24 cellular contexts compared by ENCODE assay signal in genomic region chr4:176005766-176006165, GRCh38. TPM values are rescaled to one million over a fixed set of nuclear protein-coding genes. Genes with fewer than 3 reads are reported as not detected.
DNase-seq lines count a peak whose midpoint lies in the region; ATAC-seq, FAIRE-seq and TF ChIP-seq lines count a peak whose summit lies in the region.
"Had no signal": no experiment of that assay in that cellular context is flagged by ENCODE, and none has a peak within 500 bp of the region (broad histone marks: within the 10 kb centered on the region; RNA-seq: fewer than 3 reads in every experiment).

No MANE protein-coding gene starts in this region.

- TF ChIP-seq POLR2A in H1 (IDR thresholded peaks at IDR 0.05; ENCODE audit: control extremely low read depth in 1 of 2, low read depth in 2 of 2, low read length in 2 of 2) (no peak), esophagus muscularis mucosa (IDR thresholded peaks at IDR 0.05; ENCODE audit: low read depth) (no peak), ovary (IDR thresholded peaks at IDR 0.05) (no peak)

- H2BK12ac ChIP-seq in H1 (ENCODE audit: low read depth, low read length) (no peak overlapping the region), neuronal stem cell (ENCODE audit: low read length) (no peak overlapping the region)

- no peak overlapping the region for H3K27ac ChIP-seq in GM23338 (ENCODE audit: low read depth)
- no peak overlapping the region for H3K27ac ChIP-seq in H1 (ENCODE audit: low read depth, low read length)
- no peak overlapping the region for H3K27ac ChIP-seq in neuronal stem cell (replicated peaks; ENCODE audit: low read length)
- H3K27ac ChIP-seq in esophagus muscularis mucosa (replicated peaks in 1 of 4) = no peak overlapping the region
- H3K27ac ChIP-seq in ovary = no peak overlapping the region
- H3K27ac ChIP-seq: 22Rv1; A549; BLaER1 treated with 17β-estradiol and CSF1 and Interleukin-3, amounts not matched to agents 10 nM and 100 nM; C4-2B had no signal

- peaks cover 2% of the 10 kb centered on the region for H3K4me1 ChIP-seq in GM23338 (ENCODE audit: insufficient read depth)
- no peaks in the 10 kb centered on the region; a peak in 1 of 7 replicates for H3K4me1 ChIP-seq in H1 (replicated peaks in 1 of 4; ENCODE audit: control insufficient read depth in 3 of 4, insufficient read depth in 4 of 4, low read length in 3 of 4)
- H3K4me1 ChIP-seq in neuronal stem cell (ENCODE audit: control insufficient read depth in 2 of 2, insufficient read depth in 1 of 2, low read depth in 1 of 2, low read length in 2 of 2) = no peaks in the 10 kb centered on the region
- peaks cover 9 to 25% (median 18%) of the 10 kb centered on the region in 4 donors for H3K4me1 ChIP-seq in esophagus muscularis mucosa
- no peaks in the 10 kb centered on the region for H3K4me1 ChIP-seq in ovary (ENCODE audit: insufficient read depth)
- H3K4me1 ChIP-seq: A549, Caco-2 had no signal

- H2AK5ac ChIP-seq in H1 (ENCODE audit: low read depth, low read length) (no peak overlapping the region), neuronal stem cell (ENCODE audit: low read depth, low read length) (no peak overlapping the region)

- no peaks in the 10 kb centered on the region for H3K79me2 ChIP-seq in GM23338 (replicated peaks; ENCODE audit: insufficient read depth)
- no peaks in the 10 kb centered on the region for H3K79me2 ChIP-seq in H1 (ENCODE audit: control insufficient read depth in 1 of 2, insufficient read depth in 2 of 2, low read length in 2 of 2)

- no peaks in the 10 kb centered on the region for H3K36me3 ChIP-seq in GM23338 (ENCODE audit: insufficient read depth)
- H3K36me3 ChIP-seq in H1 (ENCODE audit: control insufficient read depth in 2 of 4, insufficient read depth in 4 of 4, low read length in 3 of 4) = no peaks in the 10 kb centered on the region
- no peaks in the 10 kb centered on the region for H3K36me3 ChIP-seq in neuronal stem cell (replicated peaks in 1 of 2; ENCODE audit: control insufficient read depth in 2 of 2, insufficient read depth in 2 of 2, low read length in 2 of 2)
- no peaks in the 10 kb centered on the region for H3K36me3 ChIP-seq in esophagus muscularis mucosa
- H3K36me3 ChIP-seq in ovary = no peaks in the 10 kb centered on the region
- H3K36me3 ChIP-seq: BLaER1 treated with 17β-estradiol and CSF1 and Interleukin-3, amounts not matched to agents 10 nM and 100 nM had no signal

- H4K20me1 ChIP-seq in GM23338 (replicated peaks; ENCODE audit: insufficient read depth) (no peaks in the 10 kb centered on the region), H1 (replicated peaks in 1 of 2; ENCODE audit: control insufficient read depth in 1 of 2, insufficient read depth in 2 of 2, low read length in 2 of 2) (no peaks in the 10 kb centered on the region)
- H4K20me1 ChIP-seq: BLaER1 treated with 17β-estradiol and CSF1 and Interleukin-3, amounts not matched to agents 10 nM and 100 nM had no signal

- no peaks in the 10 kb centered on the region for H3K36me3 Mint-ChIP-seq in GM23338 (ENCODE audit: low read depth)
- H3K36me3 Mint-ChIP-seq: CD8-positive, alpha-beta T cell had no signal

- H4K91ac ChIP-seq in H1 (replicated peaks; ENCODE audit: insufficient read length, low read length) = no peak overlapping the region
- no peak overlapping the region for H4K91ac ChIP-seq in neuronal stem cell (ENCODE audit: low read depth, low read length, poor library complexity)

- TF ChIP-seq EP300 in H1 (IDR thresholded peaks at IDR 0.05; ENCODE audit: borderline replicate concordance in 1 of 2, low read depth in 2 of 2, low read length in 2 of 2) (no peak), esophagus muscularis mucosa (IDR thresholded peaks at IDR 0.05) (no peak), ovary (IDR thresholded peaks at IDR 0.05) (no peak)

- no peak overlapping the region for H2BK5ac ChIP-seq in H1 (ENCODE audit: low read depth, low read length)
- H2BK5ac ChIP-seq in neuronal stem cell (ENCODE audit: low read length) = no peak overlapping the region

- no peak for DNase-seq in GM23338 (ENCODE audit: low spot score)
- no peak for DNase-seq in H1 (ENCODE audit: low read depth in 1 of 2, low spot score in 2 of 2)
- peak; percentile 14 for DNase-seq in iPS-NIHi7 (ENCODE audit: extremely low spot score)
- no peak for DNase-seq in neuronal stem cell (ENCODE audit: low spot score)
- DNase-seq in anterior cingulate cortex (lab: John Stamatoyannopoulos, UW) = no peak
- no peak for DNase-seq in hypothalamus (lab: John Stamatoyannopoulos, UW)
- DNase-seq in esophagus muscularis mucosa (ENCODE audit: extremely low spot score) = no peak
- DNase-seq in ovary = no peak
- DNase-seq: AML-193; Caco-2; Calu3; CD4-positive, alpha-beta T cell; CD8-positive, alpha-beta T cell; DMS79 treated with DMSO at 0.1 percent for 48 hours; GF-D8 had no signal

- H3K4me3 Mint-ChIP-seq in GM23338 = no peak overlapping the region
- H3K4me3 Mint-ChIP-seq: B cell; CD4-positive, alpha-beta T cell; CD8-positive, alpha-beta T cell had no signal

- no peak for TF ChIP-seq RAD21 in H1 (IDR thresholded peaks at IDR 0.05 in 1 of 2, conservative IDR thresholded peaks at IDR 0.05 in 1 of 2; ENCODE audit: low read depth in 2 of 2, low read length in 2 of 2)

- intact Hi-C loops in esophagus muscularis mucosa (cut with DNase I) (no loop called here), ovary (cut with DNase I) (no loop called here)

- no peak overlapping the region for H4K8ac ChIP-seq in H1 (ENCODE audit: extremely low read depth, insufficient read depth, low read length)
- H4K8ac ChIP-seq in neuronal stem cell (ENCODE audit: low read depth, low read length) = no peak overlapping the region

- H3K18ac ChIP-seq in H1 (ENCODE audit: extremely low read depth, low read length) = no peak overlapping the region
- no peak overlapping the region for H3K18ac ChIP-seq in neuronal stem cell (ENCODE audit: low read length)

- H3K79me1 ChIP-seq in H1 (ENCODE audit: low read depth, low read length) (no peaks in the 10 kb centered on the region), neuronal stem cell (ENCODE audit: low read depth, low read length) (no peaks in the 10 kb centered on the region)

- H3K4me1 Mint-ChIP-seq in GM23338 = peaks cover 14% of the 10 kb centered on the region

- H3K27me3 ChIP-seq in GM23338 (ENCODE audit: insufficient read depth) (peaks cover 25% of the 10 kb centered on the region), H1 (replicated peaks in 1 of 4; ENCODE audit: control insufficient read depth in 3 of 4, extremely low read depth in 1 of 4, insufficient read depth in 3 of 4, low read length in 3 of 4) (peaks cover 0 to 13% (median 4%) of the 10 kb centered on the region in 4 experiments; a peak in 4 of 7 replicates), neuronal stem cell (ENCODE audit: control insufficient read depth in 3 of 3, insufficient read depth in 3 of 3, low read depth in 1 of 3, low read length in 3 of 3) (peaks cover 0 to 4% (median 0%) of the 10 kb centered on the region in 3 experiments), esophagus muscularis mucosa (peaks cover 0 to 6% (median 0%) of the 10 kb centered on the region in 4 donors), ovary (no peaks in the 10 kb centered on the region)

- no peaks in the 10 kb centered on the region for H3K9me2 ChIP-seq in GM23338 (ENCODE audit: insufficient read depth)

- H3K9ac ChIP-seq in H1 (replicated peaks in 1 of 4; ENCODE audit: extremely low read depth in 1 of 4, low read depth in 3 of 4, low read length in 3 of 4) (no peak overlapping the region), neuronal stem cell (ENCODE audit: low read depth, low read length, poor library complexity) (no peak overlapping the region)
- H3K9ac ChIP-seq: BLaER1 treated with 17β-estradiol and CSF1 and Interleukin-3, amounts not matched to agents 10 nM and 100 nM had no signal

- POLR2A ChIA-PET in H1 (lab: Charles Lee; ENCODE audit: partially characterized antibody) = interaction anchor here (0.7 kb wide), 1 partner anchor 17 kb away, joined by 3 read pairs; no protein-coding TSS in a partner anchor

- H3K4ac ChIP-seq in H1 (replicated peaks; ENCODE audit: insufficient read length, low read depth, low read length) (no peak overlapping the region), neuronal stem cell (ENCODE audit: low read length) (no peak overlapping the region)

- TF ChIP-seq CTCF in GM23338 (conservative IDR thresholded peaks at IDR 0.05; ENCODE audit: low read depth in 2 of 2) (no peak), H1 (IDR thresholded peaks at IDR 0.05; ENCODE audit: control extremely low read depth in 1 of 3, insufficient read depth in 1 of 3, low read depth in 1 of 3, low read length in 3 of 3) (no peak), esophagus muscularis mucosa (IDR thresholded peaks at IDR 0.05) (no peak), ovary (IDR thresholded peaks at IDR 0.05) (no peak)

- H3K56ac ChIP-seq in H1 (replicated peaks; ENCODE audit: insufficient read length, low read depth, low read length) = no peak overlapping the region

- H3K4me2 ChIP-seq in GM23338 (no peak overlapping the region), H1 (ENCODE audit: insufficient read depth in 1 of 2, low read depth in 2 of 2, low read length in 2 of 2) (no peak overlapping the region), neuronal stem cell (ENCODE audit: insufficient read depth, low read length, poor library complexity, severe bottlenecking) (no peak overlapping the region)
- H3K4me2 ChIP-seq: A549; BLaER1 treated with 17β-estradiol and CSF1 and Interleukin-3, amounts not matched to agents 10 nM and 100 nM had no signal

- H2AFZ ChIP-seq in GM23338 (0 out of 2 replicates have a peak overlapping the region, but pooled peaks have one; percentile 24), H1 (ENCODE audit: low read length) (0 out of 2 replicates have a peak overlapping the region, but pooled peaks have one; percentile 36), neuronal stem cell (ENCODE audit: low read length) (peak overlapping the region; percentile 59)

- H3F3A ChIP-seq in GM23338 (replicated peaks; ENCODE audit: low read depth) = no peaks in the 10 kb centered on the region

- no peak overlapping the region for H2BK20ac ChIP-seq in H1 (ENCODE audit: low read length)

- no peaks in the 10 kb centered on the region for H3K9me3 Mint-ChIP-seq in GM23338
- H3K9me3 Mint-ChIP-seq: CD4-positive, alpha-beta T cell had no signal

- H3K4me3 ChIP-seq in GM23338 (no peak overlapping the region), H1 (ENCODE audit: extremely low read depth in 1 of 4, insufficient read depth in 2 of 4, low read depth in 3 of 4, low read length in 4 of 4) (no peak overlapping the region), neuronal stem cell (ENCODE audit: low read length in 2 of 2) (no peak overlapping the region), esophagus muscularis mucosa (no peak overlapping the region), ovary (no peak overlapping the region)
- H3K4me3 ChIP-seq: A549; BLaER1 treated with 17β-estradiol and CSF1 and Interleukin-3, amounts not matched to agents 10 nM and 100 nM had no signal

- H3K14ac ChIP-seq in H1 (ENCODE audit: insufficient read length) (no peak overlapping the region), neuronal stem cell (ENCODE audit: low read length) (no peak overlapping the region)

- H3K27me3 Mint-ChIP-seq in GM23338 (ENCODE audit: insufficient read depth, low read depth, poor library complexity) = peaks cover 13% of the 10 kb centered on the region

- H3K9me3 ChIP-seq in H1 (ENCODE audit: insufficient read depth in 2 of 2, low read depth in 1 of 2, low read length in 1 of 2) (no peaks in the 10 kb centered on the region), neuronal stem cell (replicated peaks in 1 of 2; ENCODE audit: control insufficient read depth in 2 of 2, insufficient read depth in 1 of 2, low read depth in 1 of 2, low read length in 2 of 2) (no peaks in the 10 kb centered on the region), esophagus muscularis mucosa (peaks cover 0 to 9% (median 0%) of the 10 kb centered on the region in 4 donors), ovary (no peaks in the 10 kb centered on the region)
- H3K9me3 ChIP-seq: A549, Caco-2 had no signal

- no peak overlapping the region for H4K5ac ChIP-seq in H1 (ENCODE audit: insufficient read length, low read depth, low read length)

- ATAC-seq in GM23338 = no peak
- ATAC-seq: A549; CD8-positive, alpha-beta T cell had no signal

- no peak overlapping the region for H2BK120ac ChIP-seq in H1 (replicated peaks; ENCODE audit: low read depth, low read length)
- no peak overlapping the region for H2BK120ac ChIP-seq in neuronal stem cell (ENCODE audit: low read depth, low read length)

- H3K27ac Mint-ChIP-seq in GM23338 = no peak overlapping the region
- H3K27ac Mint-ChIP-seq: B cell; CD4-positive, alpha-beta T cell; CD8-positive, alpha-beta T cell had no signal

- H3K23me2 ChIP-seq in H1 (ENCODE audit: low read depth, low read length) = peaks cover 5% of the 10 kb centered on the region

- H3K23ac ChIP-seq in H1 (ENCODE audit: insufficient read length) = no peak overlapping the region
- no peak overlapping the region for H3K23ac ChIP-seq in neuronal stem cell (ENCODE audit: low read depth, low read length, poor library complexity)

- whole genome bisulfite sequencing in H1 (ENCODE audit: extremely low coverage in 1 of 2, insufficient coverage in 1 of 2, insufficient read length in 1 of 2, insufficient replicate concordance in 2 of 2, low coverage in 1 of 2, low lambda C conversion rate in 2 of 2, missing lambda C conversion rate in 1 of 2), 2 experiments = 76% methylated on average over 3 of the region's 3 CpGs; no CpG with 5 or more reads in 1 of the 2 experiments
- no CpG with 5 or more reads among the region's 3 CpGs for WGBS in neuronal stem cell (ENCODE audit: extremely low coverage in 2 of 2, insufficient read length in 2 of 2, insufficient replicate concordance in 1 of 2), 2 donors
- WGBS in esophagus muscularis mucosa = 85% methylated on average over 3 of the region's 3 CpGs
- WGBS in ovary, 3 donors = 55 to 74% (median 64%) methylated on average over 3 of the region's 3 CpGs

- CTCF ChIA-PET in H1 (lab: Charles Lee; ENCODE audit: partially characterized antibody) = interaction anchor here (1.1 kb wide), 1 partner anchor 31 kb away, joined by 3 read pairs; no protein-coding TSS in a partner anchor

- no peak overlapping the region for H2BK15ac ChIP-seq in H1 (ENCODE audit: low read length)
- H2BK15ac ChIP-seq in neuronal stem cell (ENCODE audit: low read length) = no peak overlapping the region

- FAIRE-seq in H1 (lab: Jason Lieb, UNC) = no peak
- FAIRE-seq: A549, D721Med, G401.6, GM12891, GM19239 had no signal

RNA-seq across cellular contexts. Expression of gene WDR17, which starts 59.9 kb away (rescaled TPM):
- total RNA-seq in GM23338 (2014; rRNA removed; shearing (Covaris generic)) = 4.3 and 4.7 TPM in 2 replicates
- polyA plus RNA-seq in GM23338 (2016; fragmentation: Nextera tagmentation; extraction: Ambion mirVana) = 1.7 and 1.9 TPM in 2 replicates
- 3.3 and 3.4 TPM in 2 replicates for total RNA-seq in H1 (2021; fragmentation: NEBNext Ultra II Directional; extraction: Animal tissue kit (Norgen Biotek cat#: 25700))
- polyA plus RNA-seq in H1 (2011; rRNA removed) = 1.4 TPM in 2 replicates
- 2.6 TPM for polyA plus RNA-seq in H1 (2011; cell fraction: cytosol; rRNA removed)
- 3.8 TPM for polyA plus RNA-seq in H1 (2011; cell fraction: nucleus; rRNA removed)
- 1.8 to 3.4 TPM (median 2.5 TPM) in 4 replicates for polyA plus RNA-seq in H1 (2012, experiment 1 of 2)
- polyA plus RNA-seq in H1 (2012, experiment 2 of 2) = 0.35 TPM
- 2.3 TPM for polyA plus RNA-seq in H1 (2013, experiment 1 of 2)
- 1.8 TPM for polyA plus RNA-seq in H1 (2013, experiment 2 of 2)
- polyA minus RNA-seq in H1 (2011; rRNA and poly(A)+ RNA removed) = 2.9 and 10.0 TPM in 2 replicates
- polyA minus RNA-seq in H1 (2011; cell fraction: cytosol; rRNA and poly(A)+ RNA removed) = 1.6 TPM
- polyA minus RNA-seq in H1 (2011; cell fraction: nucleus; rRNA and poly(A)+ RNA removed) = 7.5 TPM
- 2.5 TPM for polyA plus RNA-seq in neuronal stem cell (2013, experiment 1 of 2)
- polyA plus RNA-seq in neuronal stem cell (2013, experiment 2 of 2) = 2.4 TPM
- 1 to 10 TPM; 2.8 to 4.8 (median 3.2) TPM for total RNA-seq in esophagus muscularis mucosa
- total RNA-seq in ovary = 1 to 10 TPM; 1.6 to 4.9 (median 2.3) TPM
- polyA plus RNA-seq in ovary = 1 to 10 TPM in 1 of 2 donors, under 1 TPM in 1; 0.73 to 1.5 TPM
